Comparison of ENCODE assay signal across 8 cellular contexts in the genomic region with DNA sequence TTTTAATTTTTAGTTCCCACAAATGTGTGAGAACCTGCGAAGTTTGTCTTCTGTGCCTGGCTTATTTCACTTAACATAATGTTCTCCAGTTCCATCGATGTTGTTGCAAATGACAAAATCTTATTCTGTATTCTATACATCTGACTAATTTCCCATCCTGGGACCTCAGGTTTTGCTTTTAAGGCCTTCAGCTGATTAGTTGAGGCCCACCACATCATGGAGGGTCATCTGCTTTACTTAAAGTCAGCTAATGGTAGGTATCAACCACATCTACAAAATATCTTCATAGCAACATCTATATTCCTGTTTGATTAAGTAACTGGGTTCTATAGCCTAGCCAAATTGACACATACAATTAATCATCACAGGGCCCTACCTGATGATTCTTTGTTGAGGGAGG.
"Had no signal": no experiment of that assay in that cellular context is flagged by ENCODE, and none has a peak within 500 bp of the region (broad histone marks: within the 10 kb centered on the region; RNA-seq: fewer than 3 reads in every experiment).

No MANE protein-coding gene starts in this region.

- H3K4me2 ChIP-seq: KMS-11 had no signal

- H3K4me1 Mint-ChIP-seq: IgD-negative memory B cell had no signal

- FAIRE-seq: HepG2, HTR-8/SVneo had no signal

- H3K27ac Mint-ChIP-seq: IgD-negative memory B cell had no signal

- H3K4me3 Mint-ChIP-seq: IgD-negative memory B cell had no signal

- H3K27me3 Mint-ChIP-seq: IgD-negative memory B cell had no signal

- ATAC-seq: HepG2 had no signal

- H3K27ac ChIP-seq: HL-60, KMS-11 had no signal

- H3K36me3 Mint-ChIP-seq: IgD-negative memory B cell had no signal

- DNase-seq: IMR-90, KBM-7, KG1 had no signal

- H3K9ac ChIP-seq: KMS-11 had no signal
